Comparison of ENCODE assay signal across 10 cellular contexts in genomic region chr1:24748191-24749121, GRCh38. TPM values are rescaled to one million over a fixed set of nuclear protein-coding genes. Genes with fewer than 3 reads are reported as not detected.
DNase-seq lines count a peak whose midpoint lies in the region; ATAC-seq and TF ChIP-seq lines count a peak whose summit lies in the region.
"Had no signal": no experiment of that assay in that cellular context is flagged by ENCODE, and none has a peak within 500 bp of the region (broad histone marks: within the 10 kb centered on the region; RNA-seq: fewer than 3 reads in every experiment).

No MANE protein-coding gene starts in this region.

- H3K27ac Mint-ChIP-seq in activated naive CD8-positive, alpha-beta T cell treated with anti-CD3 and anti-CD28 coated beads, Interleukin-2, amount 50 U/mL, for 24 hours = peak overlapping the region; percentile 66

- peaks cover 3% of the 10 kb centered on the region for H3K36me3 Mint-ChIP-seq in activated naive CD8-positive, alpha-beta T cell treated with anti-CD3 and anti-CD28 coated beads, Interleukin-2, amount 50 U/mL, for 24 hours (ENCODE audit: low read depth)
- H3K36me3 Mint-ChIP-seq: CD8-positive, alpha-beta memory T cell had no signal

- H3K4me3 Mint-ChIP-seq in activated naive CD8-positive, alpha-beta T cell treated with anti-CD3 and anti-CD28 coated beads, Interleukin-2, amount 50 U/mL, for 24 hours = peak overlapping the region; percentile 54

- H3K4me1 ChIP-seq in cardiac muscle cell (ENCODE audit: low read depth) (peaks cover 34% of the 10 kb centered on the region), upper lobe of left lung (peaks cover 36 to 50% (median 38%) of the 10 kb centered on the region in 4 donors)

- TF ChIP-seq EP300 in upper lobe of left lung (IDR thresholded peaks at IDR 0.05) = no peak

- H3K9me3 ChIP-seq in cardiac muscle cell (ENCODE audit: low read depth) (no peaks in the 10 kb centered on the region), upper lobe of left lung (no peaks in the 10 kb centered on the region)

- H3K27me3 Mint-ChIP-seq in activated naive CD8-positive, alpha-beta T cell treated with anti-CD3 and anti-CD28 coated beads, Interleukin-2, amount 50 U/mL, for 24 hours = peaks cover 11% of the 10 kb centered on the region

- TF ChIP-seq CTCF in cardiac muscle cell (IDR thresholded peaks at IDR 0.05; ENCODE audit: low read depth, low read length) (no peak), upper lobe of left lung (IDR thresholded peaks at IDR 0.05) (no peak)

- H3K4me3 ChIP-seq in cardiac muscle cell (peak overlapping the region; percentile 8), upper lobe of left lung (peak overlapping the region; percentile 10 to 98 (median 98))

- intact Hi-C loops in left cardiac atrium (cut with DNase I) = loop anchor here (5.0 to 10.0 kb wide), 4 partner anchors 44 to 486 kb away; partner anchors contain the start of gene SYF2 (in 1 of the 2)

- peaks cover 43% of the 10 kb centered on the region for H3K4me1 Mint-ChIP-seq in activated naive CD8-positive, alpha-beta T cell treated with anti-CD3 and anti-CD28 coated beads, Interleukin-2, amount 50 U/mL, for 24 hours

- H3K27ac ChIP-seq in cardiac muscle cell (no peak overlapping the region), upper lobe of left lung (peak overlapping the region in 2 of 4 donors; percentile 52 to 99)

- ATAC-seq in left cardiac atrium (no peak), upper lobe of left lung (ENCODE audit: low FRiP score in 2 of 2) (no peak)
- no peak for ATAC-seq in activated naive CD8-positive, alpha-beta T cell treated with anti-CD3 and anti-CD28 coated beads, Interleukin-2, amount 50 U/mL, for 24 hours

- DNase-seq in cardiac muscle cell (ENCODE audit: low read depth in 1 of 2, low spot score in 1 of 2) (no peak), left cardiac atrium (no peak), left kidney (ENCODE audit: low read depth, low spot score) (peak; percentile 76), upper lobe of left lung (no peak), NCI-H510A (lab: John Stamatoyannopoulos, UW) (no peak)
- no peak for DNase-seq in activated naive CD8-positive, alpha-beta T cell treated with anti-CD3 and anti-CD28 coated beads, Interleukin-2, amount 50 U/mL, for 24 hours
- DNase-seq in activated CD4-positive, CD25-positive, alpha-beta regulatory T cell treated with anti-CD3 and anti-CD28 coated beads, Interleukin-2, amount 50 U/mL, for 72 hours = no peak
- no peak for DNase-seq in activated CD4-positive, alpha-beta T cell treated with anti-CD3 and anti-CD28 coated beads, Interleukin-2, amount 50 U/mL, for 4 hours
- DNase-seq: CD8-positive, alpha-beta memory T cell; small intestine had no signal

- H3K27me3 ChIP-seq in cardiac muscle cell (no peaks in the 10 kb centered on the region), upper lobe of left lung (no peaks in the 10 kb centered on the region)

- H3K36me3 ChIP-seq in cardiac muscle cell = no peaks in the 10 kb centered on the region
- H3K36me3 ChIP-seq in upper lobe of left lung = no peaks in the 10 kb centered on the region

- H3K9me3 Mint-ChIP-seq in activated naive CD8-positive, alpha-beta T cell treated with anti-CD3 and anti-CD28 coated beads, Interleukin-2, amount 50 U/mL, for 24 hours = no peaks in the 10 kb centered on the region
- H3K9me3 Mint-ChIP-seq: CD8-positive, alpha-beta memory T cell had no signal

- 80 to 81% methylated on average over 14 of the region's 14 CpGs for WGBS in upper lobe of left lung, 2 donors

- no peak for TF ChIP-seq POLR2A in upper lobe of left lung (IDR thresholded peaks at IDR 0.05)

RNA-seq across cellular contexts. Expression of gene CLIC4, which starts 3.2 kb away (rescaled TPM):
- 174 and 361 TPM in 2 replicates for total RNA-seq in cardiac muscle cell
- polyA plus RNA-seq in cardiac muscle cell = 136 and 221 TPM in 2 replicates
- 100 to 1,000 TPM; 164 to 263 TPM for total RNA-seq in left cardiac atrium
- 100 to 1,000 TPM in 4 of 6 donors, 10 to 100 TPM in 2; 44.0 to 234 (median 147) TPM for total RNA-seq in upper lobe of left lung
